Comparison of ENCODE assay signal across 1 cellular context in the genomic region with DNA sequence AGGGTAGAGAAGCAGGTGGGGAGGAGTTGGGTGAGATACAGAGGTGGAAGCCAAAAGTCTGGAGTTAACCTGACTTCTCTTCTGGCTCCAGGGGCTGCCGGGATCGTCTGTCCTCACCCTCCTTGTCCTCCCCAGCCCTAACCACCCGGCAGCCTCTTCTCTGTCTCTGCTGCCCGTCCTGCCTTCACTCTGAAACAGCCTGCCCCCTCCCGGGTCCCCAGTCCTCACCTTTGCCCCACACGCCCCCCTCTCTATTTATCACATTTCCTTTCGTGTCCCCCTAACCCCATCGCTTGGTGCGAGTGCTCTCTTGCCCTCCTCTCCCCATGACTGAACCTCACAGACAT.
TF ChIP-seq lines count a peak whose summit lies in the region.

No MANE protein-coding gene starts in this region.

TF ChIP-seq in GM23338, 12 proteins besides CTCF, POLR2A, EP300 and RAD21 (continued from another document):
- TF ChIP-seq, protein P1, sequence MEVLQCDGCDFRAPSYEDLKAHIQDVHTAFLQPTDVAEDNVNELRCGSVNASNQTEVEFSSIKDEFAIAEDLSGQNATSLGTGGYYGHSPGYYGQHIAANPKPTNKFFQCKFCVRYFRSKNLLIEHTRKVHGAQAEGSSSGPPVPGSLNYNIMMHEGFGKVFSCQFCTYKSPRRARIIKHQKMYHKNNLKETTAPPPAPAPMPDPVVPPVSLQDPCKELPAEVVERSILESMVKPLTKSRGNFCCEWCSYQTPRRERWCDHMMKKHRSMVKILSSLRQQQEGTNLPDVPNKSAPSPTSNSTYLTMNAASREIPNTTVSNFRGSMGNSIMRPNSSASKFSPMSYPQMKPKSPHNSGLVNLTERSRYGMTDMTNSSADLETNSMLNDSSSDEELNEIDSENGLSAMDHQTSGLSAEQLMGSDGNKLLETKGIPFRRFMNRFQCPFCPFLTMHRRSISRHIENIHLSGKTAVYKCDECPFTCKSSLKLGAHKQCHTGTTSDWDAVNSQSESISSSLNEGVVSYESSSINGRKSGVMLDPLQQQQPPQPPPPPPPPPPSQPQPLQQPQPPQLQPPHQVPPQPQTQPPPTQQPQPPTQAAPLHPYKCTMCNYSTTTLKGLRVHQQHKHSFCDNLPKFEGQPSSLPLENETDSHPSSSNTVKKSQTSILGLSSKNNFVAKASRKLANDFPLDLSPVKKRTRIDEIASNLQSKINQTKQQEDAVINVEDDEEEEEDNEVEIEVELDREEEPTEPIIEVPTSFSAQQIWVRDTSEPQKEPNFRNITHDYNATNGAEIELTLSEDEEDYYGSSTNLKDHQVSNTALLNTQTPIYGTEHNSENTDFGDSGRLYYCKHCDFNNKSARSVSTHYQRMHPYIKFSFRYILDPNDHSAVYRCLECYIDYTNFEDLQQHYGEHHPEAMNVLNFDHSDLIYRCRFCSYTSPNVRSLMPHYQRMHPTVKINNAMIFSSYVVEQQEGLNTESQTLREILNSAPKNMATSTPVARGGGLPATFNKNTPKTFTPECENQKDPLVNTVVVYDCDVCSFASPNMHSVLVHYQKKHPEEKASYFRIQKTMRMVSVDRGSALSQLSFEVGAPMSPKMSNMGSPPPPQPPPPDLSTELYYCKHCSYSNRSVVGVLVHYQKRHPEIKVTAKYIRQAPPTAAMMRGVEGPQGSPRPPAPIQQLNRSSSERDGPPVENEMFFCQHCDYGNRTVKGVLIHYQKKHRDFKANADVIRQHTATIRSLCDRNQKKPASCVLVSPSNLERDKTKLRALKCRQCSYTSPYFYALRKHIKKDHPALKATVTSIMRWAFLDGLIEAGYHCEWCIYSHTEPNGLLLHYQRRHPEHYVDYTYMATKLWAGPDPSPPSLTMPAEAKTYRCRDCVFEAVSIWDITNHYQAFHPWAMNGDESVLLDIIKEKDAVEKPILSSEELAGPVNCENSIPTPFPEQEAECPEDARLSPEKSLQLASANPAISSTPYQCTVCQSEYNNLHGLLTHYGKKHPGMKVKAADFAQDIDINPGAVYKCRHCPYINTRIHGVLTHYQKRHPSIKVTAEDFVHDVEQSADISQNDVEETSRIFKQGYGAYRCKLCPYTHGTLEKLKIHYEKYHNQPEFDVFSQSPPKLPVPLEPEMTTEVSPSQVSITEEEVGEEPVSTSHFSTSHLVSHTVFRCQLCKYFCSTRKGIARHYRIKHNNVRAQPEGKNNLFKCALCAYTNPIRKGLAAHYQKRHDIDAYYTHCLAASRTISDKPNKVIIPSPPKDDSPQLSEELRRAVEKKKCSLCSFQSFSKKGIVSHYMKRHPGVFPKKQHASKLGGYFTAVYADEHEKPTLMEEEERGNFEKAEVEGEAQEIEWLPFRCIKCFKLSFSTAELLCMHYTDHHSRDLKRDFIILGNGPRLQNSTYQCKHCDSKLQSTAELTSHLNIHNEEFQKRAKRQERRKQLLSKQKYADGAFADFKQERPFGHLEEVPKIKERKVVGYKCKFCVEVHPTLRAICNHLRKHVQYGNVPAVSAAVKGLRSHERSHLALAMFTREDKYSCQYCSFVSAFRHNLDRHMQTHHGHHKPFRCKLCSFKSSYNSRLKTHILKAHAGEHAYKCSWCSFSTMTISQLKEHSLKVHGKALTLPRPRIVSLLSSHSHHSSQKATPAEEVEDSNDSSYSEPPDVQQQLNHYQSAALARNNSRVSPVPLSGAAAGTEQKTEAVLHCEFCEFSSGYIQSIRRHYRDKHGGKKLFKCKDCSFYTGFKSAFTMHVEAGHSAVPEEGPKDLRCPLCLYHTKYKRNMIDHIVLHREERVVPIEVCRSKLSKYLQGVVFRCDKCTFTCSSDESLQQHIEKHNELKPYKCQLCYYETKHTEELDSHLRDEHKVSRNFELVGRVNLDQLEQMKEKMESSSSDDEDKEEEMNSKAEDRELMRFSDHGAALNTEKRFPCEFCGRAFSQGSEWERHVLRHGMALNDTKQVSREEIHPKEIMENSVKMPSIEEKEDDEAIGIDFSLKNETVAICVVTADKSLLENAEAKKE (CRISPR knock-in tag; IDR thresholded peaks at IDR 0.05): no peak
- TF ChIP-seq JUNB (IDR thresholded peaks at IDR 0.05; ENCODE audit: unreplicated experiment): no peak
- no peak for TF ChIP-seq POLR2AphosphoS5 (IDR thresholded peaks at IDR 0.05; ENCODE audit: low read depth)
- TF ChIP-seq NANOG (IDR thresholded peaks at IDR 0.05; ENCODE audit: borderline replicate concordance): no peak
